ENCODE assay signal across 10 cellular contexts in the genomic region with DNA sequence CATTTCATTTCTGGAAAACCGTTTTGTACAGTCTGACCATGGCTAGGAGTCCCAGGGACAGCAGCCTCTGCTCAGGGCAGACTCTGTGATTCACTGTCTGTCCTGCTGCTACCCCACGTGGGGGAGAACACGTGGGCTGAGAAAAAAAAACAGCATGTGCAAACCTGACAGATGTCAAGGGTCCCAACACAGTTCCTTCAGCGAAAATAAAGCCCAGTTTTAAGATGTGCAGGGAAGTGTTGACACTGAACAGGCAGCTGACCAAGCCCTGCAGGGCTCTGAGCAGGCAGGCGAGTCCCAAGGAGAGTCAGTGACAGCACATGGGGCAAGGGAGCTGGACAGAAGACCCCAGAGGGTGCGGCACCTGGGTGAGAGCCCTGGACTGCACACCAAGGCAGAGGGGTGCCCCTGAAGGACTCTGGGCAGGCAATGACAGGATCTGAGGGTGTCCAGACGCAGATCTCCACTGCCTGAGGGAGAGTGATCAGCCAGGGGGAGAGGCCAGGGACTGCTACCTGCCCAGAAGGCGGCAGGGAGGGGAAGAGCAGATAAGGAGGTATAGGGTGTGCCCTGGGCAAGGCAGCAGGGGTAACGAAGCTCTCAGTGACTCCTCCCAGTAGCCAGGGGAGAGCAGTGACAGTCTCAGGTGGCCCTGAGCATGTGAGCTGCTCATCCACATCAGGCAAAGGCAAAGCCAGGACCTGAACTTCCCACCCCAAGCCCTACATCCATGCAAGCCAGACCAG. TPM values are rescaled to one million over a fixed set of nuclear protein-coding genes. Genes with fewer than 3 reads are reported as not detected.
DNase-seq lines count a peak whose midpoint lies in the region; TF ChIP-seq lines count a peak whose summit lies in the region.
"Had no signal": no experiment of that assay in that cellular context is flagged by ENCODE, and none has a peak within 500 bp of the region (broad histone marks: within the 10 kb centered on the region; RNA-seq: fewer than 3 reads in every experiment).

No MANE protein-coding gene starts in this region.

- H3K36me3 Mint-ChIP-seq in chondrocyte (ENCODE audit: low read depth) = peaks cover 20% of the 10 kb centered on the region

- H3K4me3 ChIP-seq in testis = no peak overlapping the region
- H3K4me3 ChIP-seq: body of pancreas had no signal

- peaks cover 47% of the 10 kb centered on the region for H3K4me1 Mint-ChIP-seq in chondrocyte (ENCODE audit: low read depth)

- peak overlapping the region; percentile 31 for H3K4me3 Mint-ChIP-seq in chondrocyte (ENCODE audit: unreplicated experiment)
- H3K4me3 Mint-ChIP-seq: stimulated activated naive CD8-positive, alpha-beta T cell treated with anti-CD3 and anti-CD28 coated beads, Interleukin-15, Interleukin-2, amounts not matched to agents 100 ng/mL and 50 ng/mL, for 24 hours had no signal

- DNase-seq in DMS53 (lab: John Stamatoyannopoulos, UW) (peak; percentile 23), DMS53 treated with DMSO at 0.1 percent for 48 hours (lab: John Stamatoyannopoulos, UW; ENCODE audit: unreplicated experiment) (no peak), chondrocyte (ENCODE audit: low spot score) (peak; percentile 68), testis (peak; percentile 34), ureter (ENCODE audit: low spot score) (no peak), SHP77 (lab: John Stamatoyannopoulos, UW) (no peak), cerebellum (ENCODE audit: low spot score) (no peak)
- DNase-seq: body of pancreas had no signal

- H3K9me3 Mint-ChIP-seq in chondrocyte (ENCODE audit: low read depth) = no peaks in the 10 kb centered on the region
- H3K9me3 Mint-ChIP-seq: stimulated activated naive CD8-positive, alpha-beta T cell treated with anti-CD3 and anti-CD28 coated beads, Interleukin-15, Interleukin-2, amounts not matched to agents 100 ng/mL and 50 ng/mL, for 24 hours had no signal

- TF ChIP-seq CTCF in chondrocyte (IDR thresholded peaks at IDR 0.05) = no peak
- TF ChIP-seq CTCF in testis (IDR thresholded peaks at IDR 0.05) = no peak

- H3K4me1 ChIP-seq in testis = peaks cover 33% of the 10 kb centered on the region
- H3K4me1 ChIP-seq: body of pancreas had no signal

- H3K27ac Mint-ChIP-seq in chondrocyte (ENCODE audit: unreplicated experiment) = peak overlapping the region; percentile 95
- H3K27ac Mint-ChIP-seq: stimulated activated naive CD8-positive, alpha-beta T cell treated with anti-CD3 and anti-CD28 coated beads, Interleukin-15, Interleukin-2, amounts not matched to agents 100 ng/mL and 50 ng/mL, for 24 hours had no signal

- H3K27ac ChIP-seq in layer of hippocampus (ENCODE audit: low read depth, low read length) (peak overlapping the region; percentile 85), testis (peak overlapping the region; percentile 77 to 81)

- H3K27me3 ChIP-seq in layer of hippocampus (ENCODE audit: control insufficient read depth, insufficient read depth, low read length) = no peaks in the 10 kb centered on the region
- no peaks in the 10 kb centered on the region for H3K27me3 ChIP-seq in testis
- H3K27me3 ChIP-seq: body of pancreas had no signal

- intact Hi-C loops in testis (cut with DNase I; ENCODE audit: low total_unique reads) = no loop called here

- WGBS in testis, 2 donors = 52 to 65% methylated on average over 8 to 9 of the region's 9 CpGs

- H3K9me3 ChIP-seq in testis = no peaks in the 10 kb centered on the region
- H3K9me3 ChIP-seq: body of pancreas had no signal

- TF ChIP-seq POLR2A in testis (IDR thresholded peaks at IDR 0.05) = no peak

- no peaks in the 10 kb centered on the region for H3K36me3 ChIP-seq in testis (ENCODE audit: low read depth, missing control alignments)

- no peaks in the 10 kb centered on the region for H3K27me3 Mint-ChIP-seq in chondrocyte (ENCODE audit: low read depth)
- H3K27me3 Mint-ChIP-seq: stimulated activated naive CD8-positive, alpha-beta T cell treated with anti-CD3 and anti-CD28 coated beads, Interleukin-15, Interleukin-2, amounts not matched to agents 100 ng/mL and 50 ng/mL, for 24 hours had no signal

RNA-seq across cellular contexts. Expression of gene SPATC1L, which starts 5.1 kb away (rescaled TPM):
- total RNA-seq in chondrocyte = 14.0 to 18.5 TPM (median 14.1 TPM) in 3 replicates
- 10 to 100 TPM; 75.6 to 96.1 TPM for total RNA-seq in testis
- polyA plus RNA-seq in testis (ENCODE audit: insufficient read depth, low read depth, low replicate concordance) = 55.4 TPM
- total RNA-seq in ureter = 12.3 TPM
- total RNA-seq in cerebellum = 6.0 TPM

RNA-seq across cellular contexts. Expression of gene FTCD, which starts 34.0 kb away (rescaled TPM):
- total RNA-seq in chondrocyte (1.7 to 4.1 TPM (median 1.7 TPM) in 3 replicates), testis (10 to 100 TPM; 50.5 to 63.5 TPM), ureter (0.91 TPM), cerebellum (0.73 TPM)
- polyA plus RNA-seq in testis (ENCODE audit: insufficient read depth, low read depth, low replicate concordance) = 49.2 TPM

RNA-seq across cellular contexts. Expression of gene LSS, which starts 39.2 kb away (rescaled TPM):
- total RNA-seq in chondrocyte (93.2 to 110 TPM (median 107 TPM) in 3 replicates), testis (100 to 1,000 TPM; 126 to 152 TPM), ureter (49.0 TPM), cerebellum (64.2 TPM)
- 35.6 TPM for polyA plus RNA-seq in testis (ENCODE audit: insufficient read depth, low read depth, low replicate concordance)

Comparison
In these comparisons a context has a peak if more than half of its experiments do, and no peak if none do; other contexts are left out.
1. DNase-seq: peak in DMS53 (single experiment), chondrocyte (single experiment) and testis (single experiment); none in DMS53 treated with DMSO at 0.1 percent for 48 hours (single experiment), ureter (single experiment), SHP77 (0 of 2) and cerebellum (single experiment).
2. RNA of gene FTCD, which starts 34.0 kb away (total RNA-seq): 50.5 to 63.5 TPM in testis; 1.7 to 4.1 TPM in chondrocyte, 0.91 TPM in ureter (single experiment) and 0.73 TPM in cerebellum (single experiment); every median in the first group is over 10 times any median in the second.